In the genomic region with DNA sequence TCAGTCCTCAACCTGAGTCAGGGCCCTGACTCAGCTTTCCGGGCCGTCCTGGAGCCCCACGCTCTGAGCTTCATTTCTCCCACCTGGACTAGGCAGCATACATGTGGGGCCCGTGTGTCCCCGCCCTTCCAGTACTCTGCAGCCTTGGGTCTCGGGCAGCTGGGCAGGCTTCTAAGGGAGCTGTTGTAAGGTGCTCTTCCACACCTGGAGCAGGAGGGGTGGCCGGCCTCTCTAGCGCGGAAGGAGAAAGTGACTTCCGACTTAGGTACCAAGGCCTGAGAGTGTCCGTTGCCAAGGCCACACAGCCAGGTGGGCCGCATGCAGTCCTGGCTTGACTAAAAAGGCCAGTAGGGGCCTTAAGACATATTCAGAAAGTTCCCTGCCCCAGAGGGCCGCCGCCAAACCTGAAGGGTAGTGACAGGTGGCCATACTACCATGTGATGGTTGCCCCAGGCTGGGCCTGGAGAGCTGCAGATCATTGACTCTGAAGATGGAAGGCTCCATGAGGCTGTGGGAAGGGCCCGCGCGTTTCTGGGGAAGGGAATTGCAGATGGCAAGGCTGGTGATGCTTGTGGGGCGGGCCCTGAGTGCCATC, we compare ENCODE assay signal across 9 cellular contexts. TPM values are rescaled to one million over a fixed set of nuclear protein-coding genes. Genes with fewer than 3 reads are reported as not detected.
DNase-seq lines count a peak whose midpoint lies in the region; ATAC-seq, FAIRE-seq and TF ChIP-seq lines count a peak whose summit lies in the region.
"Had no signal": no experiment of that assay in that cellular context is flagged by ENCODE, and none has a peak within 500 bp of the region (broad histone marks: within the 10 kb centered on the region; RNA-seq: fewer than 3 reads in every experiment).

No MANE protein-coding gene starts in this region.

- H3K4me3 ChIP-seq in SJCRH30 (peak overlapping the region; percentile 57), keratinocyte (ENCODE audit: control insufficient read depth in 2 of 3, extremely low read depth in 1 of 3, insufficient read depth in 2 of 3, low read depth in 1 of 3, low read length in 3 of 3) (no peak overlapping the region), transverse colon (peak overlapping the region in 2 of 4 donors; percentile 62 to 65)

- 55% methylated on average over 15 of the region's 18 CpGs; no CpG with 5 or more reads in 1 of the 2 donors for WGBS in transverse colon (ENCODE audit: low coverage in 1 of 2), 2 donors

- H3K79me2 ChIP-seq in keratinocyte (ENCODE audit: control insufficient read depth, insufficient read depth, low read length), result no peaks in the 10 kb centered on the region

- POLR2A ChIA-PET in CD4-positive, alpha-beta T cell (lab: Charles Lee), result interaction anchor here (1.1 to 2.5 kb wide), 5 partner anchors 11 to 32 kb away, joined by 3 to 10 read pairs (median 4); a partner anchor contains a TSS

- CTCF ChIA-PET in CD4-positive, alpha-beta T cell (lab: Charles Lee), result interaction anchor here (0.8 to 2.7 kb wide), 3 partner anchors 13 to 65 kb away, joined by 5 to 11 read pairs (median 5); a partner anchor contains a TSS

- dilution Hi-C loops in keratinocyte (cut with MboI; ENCODE audit: extremely low pct_ligation_motif_present, low sequenced_read_pairs), result no loop called here

- H4K20me1 ChIP-seq in keratinocyte (ENCODE audit: control insufficient read depth, extremely low read depth, insufficient read depth, low read length), result no peaks in the 10 kb centered on the region

- peak; percentile 21 for ATAC-seq in CD4-positive, alpha-beta T cell (ENCODE audit: poor library complexity)
- peak; percentile 24 for ATAC-seq in GM21576 (IDR thresholded peaks at IDR 0.05; ENCODE audit: unreplicated experiment)

- H3K27me3 ChIP-seq in CD4-positive, alpha-beta T cell (ENCODE audit: control insufficient read depth, insufficient read depth, low read length), result no peaks in the 10 kb centered on the region
- H3K27me3 ChIP-seq in SJCRH30 (no peaks in the 10 kb centered on the region), keratinocyte (ENCODE audit: control insufficient read depth, extremely low read depth, insufficient read depth, low read length) (no peaks in the 10 kb centered on the region), transverse colon (no peaks in the 10 kb centered on the region)

- H3K4me3 Mint-ChIP-seq in CD4-positive, alpha-beta T cell, result peak overlapping the region; percentile 74

- TF ChIP-seq POLR2A in transverse colon (IDR thresholded peaks at IDR 0.05), result no peak

- no peak for TF ChIP-seq EP300 in transverse colon (IDR thresholded peaks at IDR 0.05; ENCODE audit: low read depth)

- H3K27ac Mint-ChIP-seq in CD4-positive, alpha-beta T cell, result peak overlapping the region; percentile 51

- H3K4me1 Mint-ChIP-seq in CD4-positive, alpha-beta T cell (ENCODE audit: low read depth), result peaks cover 3% of the 10 kb centered on the region

- H2AFZ ChIP-seq in keratinocyte (ENCODE audit: control insufficient read depth, low read length), result no peak overlapping the region

- no peak overlapping the region for H3K27ac ChIP-seq in CD4-positive, alpha-beta T cell (ENCODE audit: low read depth, low read length)
- peak overlapping the region; percentile 99 for H3K27ac ChIP-seq in SJCRH30
- H3K27ac ChIP-seq in keratinocyte (ENCODE audit: control insufficient read depth, insufficient read depth, low read length), result peak overlapping the region; percentile 20
- peak overlapping the region; percentile 94 to 97 (median 96) for H3K27ac ChIP-seq in transverse colon

- no peaks in the 10 kb centered on the region for H3K9me1 ChIP-seq in keratinocyte (ENCODE audit: control insufficient read depth, extremely low read depth, insufficient read depth, low read length)

- H3K9ac ChIP-seq in keratinocyte (ENCODE audit: control insufficient read depth, extremely low read depth, insufficient read depth, low read length), result peak overlapping the region; percentile 83

- H3K9me3 Mint-ChIP-seq in CD4-positive, alpha-beta T cell, result no peaks in the 10 kb centered on the region

- TF ChIP-seq CTCF in CD4-positive, alpha-beta T cell (IDR thresholded peaks at IDR 0.05), result no peak
- TF ChIP-seq CTCF in keratinocyte (optimal IDR thresholded peaks at IDR 0.05 in 1 of 3, IDR thresholded peaks at IDR 0.05 in 1 of 3, conservative IDR thresholded peaks at IDR 0.05 in 1 of 3; ENCODE audit: extremely low read depth in 1 of 3, insufficient read depth in 2 of 3, low read length in 3 of 3) (no peak), transverse colon (IDR thresholded peaks at IDR 0.05) (no peak)

- no peak for FAIRE-seq in keratinocyte (lab: Jason Lieb, UNC)

- in situ Hi-C loops in transverse colon (cut with MboI; ENCODE audit: low pct_ligation_motif_present in 1 of 4, low pct_unique_long_range_greater_than_20kb in 1 of 4, low sequenced_read_pairs in 3 of 4), result no loop called here

- intact Hi-C loops in CD4-positive, alpha-beta T cell (cut with DNase I, micrococcal nuclease), result loop anchor here in 1 of 2 experiments (1.0 to 5.0 kb wide), 2 partner anchors 32 to 1403 kb away; no protein-coding TSS in a partner anchor
- intact Hi-C loops in transverse colon (cut with DNase I; ENCODE audit: low total_unique reads), result loop anchor here (5.0 kb wide), 1 partner anchor 32 kb away; no protein-coding TSS in a partner anchor

- peak overlapping the region; percentile 41 for H3K4me2 ChIP-seq in keratinocyte (ENCODE audit: control insufficient read depth, extremely low read depth, insufficient read depth, low read depth, low read length)

- H3K4me1 ChIP-seq in SJCRH30 (peaks cover 39% of the 10 kb centered on the region), keratinocyte (ENCODE audit: control insufficient read depth, extremely low read depth, insufficient read depth, low read length) (peaks cover 28% of the 10 kb centered on the region), transverse colon (peaks cover 11 to 41% (median 20%) of the 10 kb centered on the region in 4 donors)

- H3K36me3 ChIP-seq in SJCRH30 (peaks cover 6% of the 10 kb centered on the region; the same call in 1 of the 2 replicates), keratinocyte (ENCODE audit: control insufficient read depth in 2 of 2, extremely low read depth in 1 of 2, insufficient read depth in 2 of 2, low read length in 2 of 2) (peaks cover 19 to 20% of the 10 kb centered on the region in 2 experiments), transverse colon (peaks cover 0 to 12% (median 3%) of the 10 kb centered on the region in 4 donors)

- H3K27me3 Mint-ChIP-seq in CD4-positive, alpha-beta T cell, result no peaks in the 10 kb centered on the region

- peaks cover 50% of the 10 kb centered on the region for H3K36me3 Mint-ChIP-seq in CD4-positive, alpha-beta T cell (ENCODE audit: low read depth)

- H3K9me3 ChIP-seq in CD4-positive, alpha-beta T cell (ENCODE audit: control insufficient read depth, low read length), result no peaks in the 10 kb centered on the region
- H3K9me3 ChIP-seq in SJCRH30 (replicated peaks), result no peaks in the 10 kb centered on the region
- H3K9me3 ChIP-seq in keratinocyte (ENCODE audit: control insufficient read depth, low read depth, low read length), result no peaks in the 10 kb centered on the region
- no peaks in the 10 kb centered on the region for H3K9me3 ChIP-seq in transverse colon

- no peak for DNase-seq in CD4-positive, alpha-beta T cell
- peak in 1 of 2 experiments; percentile 88 for DNase-seq in SJCRH30
- DNase-seq in keratinocyte (ENCODE audit: low read depth, low spot score), result no peak
- DNase-seq in transverse colon, result no peak
- DNase-seq in NCI-H1092 treated with DMSO at 0.1 percent for 48 hours (lab: John Stamatoyannopoulos, UW), result no peak
- DNase-seq in SHP77 (lab: John Stamatoyannopoulos, UW), result no peak
- DNase-seq in DMS 273 (lab: John Stamatoyannopoulos, UW; ENCODE audit: unreplicated experiment), result no peak

RNA-seq across cellular contexts. Expression of a gene that starts 9.4 kb away (rescaled TPM):
- total RNA-seq in CD4-positive, alpha-beta T cell, result 1 to 10 TPM; 1.9 to 2.0 TPM
- total RNA-seq in SJCRH30 (2014; rRNA removed; shearing (Covaris generic)), result 3.3 and 4.8 TPM in 2 replicates
- polyA plus RNA-seq in keratinocyte, result 0.33 to 0.81 TPM (median 0.58 TPM) in 3 replicates
- 1.2 TPM for polyA plus RNA-seq in keratinocyte (2011; ENCODE audit: low read depth)
- 0.23 and 0.26 TPM in 2 replicates for polyA plus RNA-seq in keratinocyte (2011; cell fraction: cytosol; rRNA removed)
- polyA plus RNA-seq in keratinocyte (2011; cell fraction: nucleus; rRNA removed), result 2.5 and 3.3 TPM in 2 replicates
- polyA plus RNA-seq in keratinocyte (2012; ENCODE audit: low replicate concordance), result 0.52 and 0.86 TPM in 2 replicates
- 0.29 to 0.33 TPM (median 0.30 TPM) in 3 replicates for polyA minus RNA-seq in keratinocyte
- 8.8 TPM for polyA minus RNA-seq in keratinocyte (2011; cell fraction: cytosol; rRNA and poly(A)+ RNA removed)
- polyA minus RNA-seq in keratinocyte (2011; cell fraction: nucleus; rRNA and poly(A)+ RNA removed), result 2.9 and 3.7 TPM in 2 replicates
- total RNA-seq in transverse colon, result 100 to 1,000 TPM in 2 of 4 donors, 10 to 100 TPM in 2; 59.5 to 423 (median 122) TPM

RNA-seq across cellular contexts. Expression of a gene that starts 19.4 kb away (rescaled TPM):
- total RNA-seq in CD4-positive, alpha-beta T cell, result under 1 TPM in 1 of 2 experiments, not detected in 1; 0.22 TPM
- not detected in 2 replicates for total RNA-seq in SJCRH30 (2014; rRNA removed; shearing (Covaris generic))
- not detected in 3 replicates for polyA plus RNA-seq in keratinocyte
- polyA plus RNA-seq in keratinocyte (2011; ENCODE audit: low read depth), result not detected
- polyA plus RNA-seq in keratinocyte (2011; cell fraction: cytosol; rRNA removed), result not detected in 2 replicates
- polyA plus RNA-seq in keratinocyte (2011; cell fraction: nucleus; rRNA removed), result 0.17 TPM in 1 of 2 replicates, not detected in the other
- not detected in 2 replicates for polyA plus RNA-seq in keratinocyte (2012; ENCODE audit: low replicate concordance)
- polyA minus RNA-seq in keratinocyte, result not detected in 3 replicates
- not detected for polyA minus RNA-seq in keratinocyte (2011; cell fraction: cytosol; rRNA and poly(A)+ RNA removed)
- not detected in 2 replicates for polyA minus RNA-seq in keratinocyte (2011; cell fraction: nucleus; rRNA and poly(A)+ RNA removed)
- not detected for total RNA-seq in transverse colon
- total RNA-seq: epithelial cell of proximal tubule had no signal

RNA-seq across cellular contexts. Expression of a gene that starts 23.5 kb away (rescaled TPM):
- 100 to 1,000 TPM; 204 to 217 TPM for total RNA-seq in CD4-positive, alpha-beta T cell
- 63.8 and 64.7 TPM in 2 replicates for total RNA-seq in SJCRH30 (2014; rRNA removed; shearing (Covaris generic))
- 268 to 419 TPM (median 341 TPM) in 3 replicates for polyA plus RNA-seq in keratinocyte
- polyA plus RNA-seq in keratinocyte (2011; ENCODE audit: low read depth), result 90.9 TPM
- 360 and 497 TPM in 2 replicates for polyA plus RNA-seq in keratinocyte (2011; cell fraction: cytosol; rRNA removed)
- 163 and 215 TPM in 2 replicates for polyA plus RNA-seq in keratinocyte (2011; cell fraction: nucleus; rRNA removed)
- polyA plus RNA-seq in keratinocyte (2012; ENCODE audit: low replicate concordance), result 96.9 and 241 TPM in 2 replicates
- 357 to 545 TPM (median 495 TPM) in 3 replicates for polyA minus RNA-seq in keratinocyte
- polyA minus RNA-seq in keratinocyte (2011; cell fraction: cytosol; rRNA and poly(A)+ RNA removed), result 236 TPM
- polyA minus RNA-seq in keratinocyte (2011; cell fraction: nucleus; rRNA and poly(A)+ RNA removed), result 63.3 and 89.7 TPM in 2 replicates
- 100 to 1,000 TPM in 1 of 4 donors, 10 to 100 TPM in 3; 69.6 to 322 (median 74.8) TPM for total RNA-seq in transverse colon

RNA-seq across cellular contexts. Expression of a gene that starts 32.7 kb away (rescaled TPM):
- 10 to 100 TPM; 30.0 to 30.4 TPM for total RNA-seq in CD4-positive, alpha-beta T cell
- total RNA-seq in SJCRH30 (2014; rRNA removed; shearing (Covaris generic)), result 85.3 and 98.8 TPM in 2 replicates
- 43.1 to 90.4 TPM (median 50.3 TPM) in 3 replicates for polyA plus RNA-seq in keratinocyte
- polyA plus RNA-seq in keratinocyte (2011; ENCODE audit: low read depth), result 25.7 TPM
- polyA plus RNA-seq in keratinocyte (2011; cell fraction: cytosol; rRNA removed), result 48.9 and 70.6 TPM in 2 replicates
- polyA plus RNA-seq in keratinocyte (2011; cell fraction: nucleus; rRNA removed), result 110 and 122 TPM in 2 replicates
- polyA plus RNA-seq in keratinocyte (2012; ENCODE audit: low replicate concordance), result 67.8 and 89.0 TPM in 2 replicates
- 48.6 to 148 TPM (median 53.7 TPM) in 3 replicates for polyA minus RNA-seq in keratinocyte
- polyA minus RNA-seq in keratinocyte (2011; cell fraction: cytosol; rRNA and poly(A)+ RNA removed), result 67.9 TPM
- 32.0 and 34.3 TPM in 2 replicates for polyA minus RNA-seq in keratinocyte (2011; cell fraction: nucleus; rRNA and poly(A)+ RNA removed)
- total RNA-seq in transverse colon, result 100 to 1,000 TPM in 1 of 4 donors, 10 to 100 TPM in 3; 44.9 to 183 (median 59.5) TPM

RNA-seq across cellular contexts. Expression of a gene that starts 39.7 kb away (rescaled TPM):
- 1 to 10 TPM; 3.0 to 3.2 TPM for total RNA-seq in CD4-positive, alpha-beta T cell
- 3.6 and 4.5 TPM in 2 replicates for total RNA-seq in SJCRH30 (2014; rRNA removed; shearing (Covaris generic))
- polyA plus RNA-seq in keratinocyte, result 6.6 to 15.6 TPM (median 10.3 TPM) in 3 replicates
- 1.3 TPM for polyA plus RNA-seq in keratinocyte (2011; ENCODE audit: low read depth)
- polyA plus RNA-seq in keratinocyte (2011; cell fraction: cytosol; rRNA removed), result 8.8 and 15.8 TPM in 2 replicates
- polyA plus RNA-seq in keratinocyte (2011; cell fraction: nucleus; rRNA removed), result 14.3 and 18.5 TPM in 2 replicates
- 3.2 and 9.2 TPM in 2 replicates for polyA plus RNA-seq in keratinocyte (2012; ENCODE audit: low replicate concordance)
- polyA minus RNA-seq in keratinocyte, result 5.2 to 15.4 TPM (median 14.1 TPM) in 3 replicates
- 15.5 TPM for polyA minus RNA-seq in keratinocyte (2011; cell fraction: cytosol; rRNA and poly(A)+ RNA removed)
- polyA minus RNA-seq in keratinocyte (2011; cell fraction: nucleus; rRNA and poly(A)+ RNA removed), result 7.7 and 8.8 TPM in 2 replicates
- 10 to 100 TPM in 1 of 4 donors, 1 to 10 TPM in 2, under 1 TPM in 1; 0.79 to 11.2 (median 3.8) TPM for total RNA-seq in transverse colon

Comparison
In these comparisons a context has a peak if more than half of its experiments do, and no peak if none do; other contexts are left out.
1. RNA of a gene that starts 9.4 kb away (total RNA-seq): 59.5 to 423 TPM in transverse colon; 3.3 to 4.8 TPM in SJCRH30 and 1.9 to 2.0 TPM in CD4-positive, alpha-beta T cell; every median in the first group is over 10 times any median in the second.